In genomic region chr2:48459921-48460320, GRCh38 we compare ENCODE assay signal across 24 cellular contexts.
"Had no signal": no experiment of that assay in that cellular context is flagged by ENCODE, and none has a peak within 500 bp of the region (broad histone marks: within the 10 kb centered on the region; RNA-seq: fewer than 3 reads in every experiment).

No MANE protein-coding gene starts in this region.

- H3K27me3 Mint-ChIP-seq: activated CD4-positive, alpha-beta T cell treated with anti-CD3 and anti-CD28 coated beads for 36 hours; activated CD8-positive, alpha-beta T cell treated with anti-CD3 and anti-CD28 coated beads for 36 hours; activated naive CD4-positive, alpha-beta T cell treated with anti-CD3 and anti-CD28 coated beads, Interleukin-2, amount 50 U/mL, for 24 hours had no signal

- H3K4me1 ChIP-seq: ascending aorta, body of pancreas, Peyer's patch, SJCRH30 had no signal

- H3K27me3 ChIP-seq: ascending aorta, body of pancreas, Peyer's patch, SJCRH30 had no signal

- H3K27ac Mint-ChIP-seq: activated CD4-positive, alpha-beta T cell treated with anti-CD3 and anti-CD28 coated beads for 36 hours; activated CD8-positive, alpha-beta T cell treated with anti-CD3 and anti-CD28 coated beads for 36 hours; activated naive CD4-positive, alpha-beta T cell treated with anti-CD3 and anti-CD28 coated beads, Interleukin-2, amount 50 U/mL, for 24 hours had no signal

- H3K4me1 Mint-ChIP-seq: activated CD4-positive, alpha-beta T cell treated with anti-CD3 and anti-CD28 coated beads for 36 hours had no signal

- DNase-seq: activated CD4-positive, alpha-beta T cell treated with anti-CD3 and anti-CD28 coated beads for 36 hours; activated CD8-positive, alpha-beta memory T cell treated with anti-CD3 and anti-CD28 coated beads, Interleukin-2, amount 50 U/mL, for 48 hours; activated CD8-positive, alpha-beta T cell treated with anti-CD3 and anti-CD28 coated beads for 36 hours; activated effector memory CD4-positive, alpha-beta T cell treated with Interleukin-2 at 50 U/mL for 16 hours; activated naive CD4-positive, alpha-beta T cell; activated T-cell treated with anti-CD3 and anti-CD28 coated beads, Interleukin-2, amount 50 U/mL, for 1 hour; amniotic stem cell; body of pancreas; Kasumi-1; KBM-7; NCI-H1105 treated with DMSO at 0.1 percent for 48 hours; NCI-H1436 treated with DMSO at 0.1 percent for 48 hours; NCI-H187; NCI-H2081; NCI-H524; Peyer's patch; Right ventricle myocardium superior; SJCRH30; SK-N-SH; T-helper 1 cell; WERI-Rb-1 had no signal

- ATAC-seq: activated CD4-positive, alpha-beta T cell treated with anti-CD3 and anti-CD28 coated beads for 36 hours; activated CD8-positive, alpha-beta T cell treated with anti-CD3 and anti-CD28 coated beads for 36 hours; body of pancreas had no signal

- H3K4me3 ChIP-seq: ascending aorta, body of pancreas, Peyer's patch, SJCRH30 had no signal

- H3K27ac ChIP-seq: ascending aorta, body of pancreas, Peyer's patch, RWPE1, SJCRH30, WERI-Rb-1 had no signal

- H3K9me3 Mint-ChIP-seq: activated CD8-positive, alpha-beta T cell treated with anti-CD3 and anti-CD28 coated beads for 36 hours; activated naive CD4-positive, alpha-beta T cell treated with anti-CD3 and anti-CD28 coated beads, Interleukin-2, amount 50 U/mL, for 24 hours had no signal

- H3K4me3 Mint-ChIP-seq: activated CD4-positive, alpha-beta T cell treated with anti-CD3 and anti-CD28 coated beads for 36 hours; activated CD8-positive, alpha-beta T cell treated with anti-CD3 and anti-CD28 coated beads for 36 hours; activated naive CD4-positive, alpha-beta T cell treated with anti-CD3 and anti-CD28 coated beads, Interleukin-2, amount 50 U/mL, for 24 hours had no signal

- H3K9me3 ChIP-seq: ascending aorta, body of pancreas, Peyer's patch, SJCRH30, SK-N-SH had no signal
